Comparison of ENCODE assay signal across 21 cellular contexts in the genomic region with DNA sequence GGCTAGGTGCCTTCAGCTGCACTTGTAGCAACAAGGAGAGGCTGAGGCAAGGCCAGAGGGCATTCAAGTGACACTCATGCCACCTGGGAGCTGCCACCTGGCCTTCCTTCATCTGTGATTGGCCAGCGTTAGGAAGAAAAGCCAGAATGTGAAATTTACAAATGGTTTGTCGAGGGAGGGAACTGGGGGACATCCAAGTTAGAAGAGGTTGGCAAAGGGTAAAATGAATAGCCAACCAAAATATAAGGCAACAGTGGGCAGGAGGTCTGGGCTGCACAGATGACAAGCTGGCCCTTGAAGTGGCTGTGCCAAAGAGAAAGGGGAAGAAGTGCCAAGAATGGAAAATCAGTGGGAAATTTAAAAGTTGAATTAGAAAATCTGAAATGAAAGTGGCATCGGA.
DNase-seq lines count a peak whose midpoint lies in the region; ATAC-seq and TF ChIP-seq lines count a peak whose summit lies in the region.
"Had no signal": no experiment of that assay in that cellular context is flagged by ENCODE, and none has a peak within 500 bp of the region (broad histone marks: within the 10 kb centered on the region; RNA-seq: fewer than 3 reads in every experiment).

No MANE protein-coding gene starts in this region.

- POLR2A ChIA-PET in OCI-LY7 (lab: Charles Lee): interaction anchor here (0.6 to 6.9 kb wide), 17 partner anchors 8 to 100 kb away, joined by 3 to 49 read pairs (median 4); no protein-coding TSS in a partner anchor

- H3K27ac ChIP-seq in OCI-LY7 (ENCODE audit: low read depth, low read length, poor library complexity, severe bottlenecking) (peak overlapping the region; percentile 81), cingulate gyrus (ENCODE audit: low read depth, low read length) (peak overlapping the region; percentile 47)
- H3K27ac ChIP-seq: PC-9, SJCRH30 had no signal

- H3K36me3 ChIP-seq in OCI-LY7 (ENCODE audit: insufficient read depth, low read length): no peaks in the 10 kb centered on the region
- H3K36me3 ChIP-seq: SJCRH30 had no signal

- DNase-seq in G401 (ENCODE audit: low spot score) (peak; percentile 98), NCI-H2029 (lab: John Stamatoyannopoulos, UW) (peak; percentile 89), OCI-LY7 (ENCODE audit: low spot score) (no peak), foreskin fibroblast (no peak)
- DNase-seq in NK-92 treated with Interleukin-12 subunit alpha and Interleukin-12 subunit beta, amount 100 ng/mL, for 24 hours (lab: John Stamatoyannopoulos, UW): no peak
- DNase-seq: 8988T, GDM1, Kasumi-1, NCI-H1105 treated with DMSO at 0.1 percent for 48 hours, NCI-H146, NCI-H1930, NCI-H2227 treated with DMSO at 0.1 percent for 48 hours, NCI-H510A treated with DMSO at 0.1 percent for 48 hours, PC-9, SJCRH30 had no signal

- H3K4me2 ChIP-seq in OCI-LY7 (ENCODE audit: low read length): peak overlapping the region; percentile 84
- H3K4me2 ChIP-seq: PC-9 had no signal

- no peak overlapping the region for H3K4me3 ChIP-seq in OCI-LY7 (ENCODE audit: low read depth, low read length, poor library complexity, severe bottlenecking)
- no peak overlapping the region for H3K4me3 ChIP-seq in foreskin fibroblast (ENCODE audit: low read depth in 1 of 2, low read length in 2 of 2)
- H3K4me3 ChIP-seq: GM12878, PC-9, SJCRH30 had no signal

- intact Hi-C loops in OCI-LY7 (cut with micrococcal nuclease; ENCODE audit: unreplicated experiment): loop anchor here (2.0 to 5.0 kb wide), 4 partner anchors 62 to 222 kb away; a partner anchor contains a TSS

- CTCF ChIA-PET in OCI-LY7 (lab: Charles Lee; ENCODE audit: unreplicated experiment): no interaction called here

- ATAC-seq in GM21619 (IDR thresholded peaks at IDR 0.05; ENCODE audit: unreplicated experiment): no peak
- no peak for ATAC-seq in SK-N-SH treated with all-trans-retinoic acid at 6 μM for 48 hours
- ATAC-seq: GM12878, HepG2, Right ventricle myocardium inferior had no signal

- H3K79me2 ChIP-seq in OCI-LY7 (ENCODE audit: insufficient read depth, low read depth, low read length): peaks cover 98% of the 10 kb centered on the region

- H3K4me1 ChIP-seq in OCI-LY7 (ENCODE audit: insufficient read depth, low read length, poor library complexity, severe bottlenecking): peaks cover 84% of the 10 kb centered on the region

- no peak overlapping the region for H2AFZ ChIP-seq in OCI-LY7 (ENCODE audit: low read length)
- H2AFZ ChIP-seq: PC-9 had no signal

- H3K9me2 ChIP-seq in OCI-LY7 (ENCODE audit: insufficient read depth, low read length): no peaks in the 10 kb centered on the region

- BruUV-seq in OCI-LY7 (replicated peaks; lab: Mats Ljungman, UMichigan): no TSS peak

- H3K9me3 ChIP-seq in OCI-LY7 (ENCODE audit: low read length): no peaks in the 10 kb centered on the region
- H3K9me3 ChIP-seq: SJCRH30 had no signal

- no peaks in the 10 kb centered on the region for H4K20me1 ChIP-seq in OCI-LY7 (ENCODE audit: insufficient read depth, low read length)

- in situ Hi-C loops in G401 (cut with HindIII; ENCODE audit: low sequenced_read_pairs): no loop called here

- TF ChIP-seq CTCF in OCI-LY7 (conservative IDR thresholded peaks at IDR 0.05; ENCODE audit: low read length) (no peak), foreskin fibroblast (IDR thresholded peaks at IDR 0.05; ENCODE audit: low read depth, low read length) (no peak)

TF ChIP-seq in SK-N-SH treated with all-trans-retinoic acid at 6 μM for 48 hours, 23 proteins besides CTCF, POLR2A, EP300 and RAD21:
- TF ChIP-seq ZC3H10 (CRISPR knock-in tag; IDR thresholded peaks at IDR 0.05) (no peak), ZNF8 (CRISPR knock-in tag; IDR thresholded peaks at IDR 0.05) (no peak), SNAI2 (CRISPR knock-in tag; IDR thresholded peaks at IDR 0.05) (no peak), BACH2 (CRISPR knock-in tag; IDR thresholded peaks at IDR 0.05; ENCODE audit: borderline replicate concordance) (no peak), ZNF70 (CRISPR knock-in tag; IDR thresholded peaks at IDR 0.05) (no peak), TOX (CRISPR knock-in tag; IDR thresholded peaks at IDR 0.05; ENCODE audit: borderline replicate concordance) (no peak), PPARA (CRISPR knock-in tag; IDR thresholded peaks at IDR 0.05; ENCODE audit: borderline replicate concordance) (no peak), OSR1 (CRISPR knock-in tag; IDR thresholded peaks at IDR 0.05) (no peak), ZFP3 (CRISPR knock-in tag; IDR thresholded peaks at IDR 0.05) (no peak), CSDC2 (CRISPR knock-in tag; IDR thresholded peaks at IDR 0.05) (no peak), ZFP30 (CRISPR knock-in tag; IDR thresholded peaks at IDR 0.05) (no peak), ESRRG (CRISPR knock-in tag; IDR thresholded peaks at IDR 0.05) (no peak), ISL1 (CRISPR knock-in tag; IDR thresholded peaks at IDR 0.05) (no peak)
- TF ChIP-seq, protein P1, sequence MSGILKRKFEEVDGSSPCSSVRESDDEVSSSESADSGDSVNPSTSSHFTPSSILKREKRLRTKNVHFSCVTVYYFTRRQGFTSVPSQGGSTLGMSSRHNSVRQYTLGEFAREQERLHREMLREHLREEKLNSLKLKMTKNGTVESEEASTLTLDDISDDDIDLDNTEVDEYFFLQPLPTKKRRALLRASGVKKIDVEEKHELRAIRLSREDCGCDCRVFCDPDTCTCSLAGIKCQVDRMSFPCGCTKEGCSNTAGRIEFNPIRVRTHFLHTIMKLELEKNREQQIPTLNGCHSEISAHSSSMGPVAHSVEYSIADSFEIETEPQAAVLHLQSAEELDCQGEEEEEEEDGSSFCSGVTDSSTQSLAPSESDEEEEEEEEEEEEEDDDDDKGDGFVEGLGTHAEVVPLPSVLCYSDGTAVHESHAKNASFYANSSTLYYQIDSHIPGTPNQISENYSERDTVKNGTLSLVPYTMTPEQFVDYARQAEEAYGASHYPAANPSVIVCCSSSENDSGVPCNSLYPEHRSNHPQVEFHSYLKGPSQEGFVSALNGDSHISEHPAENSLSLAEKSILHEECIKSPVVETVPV (CRISPR knock-in tag; IDR thresholded peaks at IDR 0.05): no peak
- TF ChIP-seq, protein P2, sequence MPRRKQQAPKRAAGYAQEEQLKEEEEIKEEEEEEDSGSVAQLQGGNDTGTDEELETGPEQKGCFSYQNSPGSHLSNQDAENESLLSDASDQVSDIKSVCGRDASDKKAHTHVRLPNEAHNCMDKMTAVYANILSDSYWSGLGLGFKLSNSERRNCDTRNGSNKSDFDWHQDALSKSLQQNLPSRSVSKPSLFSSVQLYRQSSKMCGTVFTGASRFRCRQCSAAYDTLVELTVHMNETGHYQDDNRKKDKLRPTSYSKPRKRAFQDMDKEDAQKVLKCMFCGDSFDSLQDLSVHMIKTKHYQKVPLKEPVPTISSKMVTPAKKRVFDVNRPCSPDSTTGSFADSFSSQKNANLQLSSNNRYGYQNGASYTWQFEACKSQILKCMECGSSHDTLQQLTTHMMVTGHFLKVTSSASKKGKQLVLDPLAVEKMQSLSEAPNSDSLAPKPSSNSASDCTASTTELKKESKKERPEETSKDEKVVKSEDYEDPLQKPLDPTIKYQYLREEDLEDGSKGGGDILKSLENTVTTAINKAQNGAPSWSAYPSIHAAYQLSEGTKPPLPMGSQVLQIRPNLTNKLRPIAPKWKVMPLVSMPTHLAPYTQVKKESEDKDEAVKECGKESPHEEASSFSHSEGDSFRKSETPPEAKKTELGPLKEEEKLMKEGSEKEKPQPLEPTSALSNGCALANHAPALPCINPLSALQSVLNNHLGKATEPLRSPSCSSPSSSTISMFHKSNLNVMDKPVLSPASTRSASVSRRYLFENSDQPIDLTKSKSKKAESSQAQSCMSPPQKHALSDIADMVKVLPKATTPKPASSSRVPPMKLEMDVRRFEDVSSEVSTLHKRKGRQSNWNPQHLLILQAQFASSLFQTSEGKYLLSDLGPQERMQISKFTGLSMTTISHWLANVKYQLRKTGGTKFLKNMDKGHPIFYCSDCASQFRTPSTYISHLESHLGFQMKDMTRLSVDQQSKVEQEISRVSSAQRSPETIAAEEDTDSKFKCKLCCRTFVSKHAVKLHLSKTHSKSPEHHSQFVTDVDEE (CRISPR knock-in tag; IDR thresholded peaks at IDR 0.05): no peak
- TF ChIP-seq, protein P3, sequence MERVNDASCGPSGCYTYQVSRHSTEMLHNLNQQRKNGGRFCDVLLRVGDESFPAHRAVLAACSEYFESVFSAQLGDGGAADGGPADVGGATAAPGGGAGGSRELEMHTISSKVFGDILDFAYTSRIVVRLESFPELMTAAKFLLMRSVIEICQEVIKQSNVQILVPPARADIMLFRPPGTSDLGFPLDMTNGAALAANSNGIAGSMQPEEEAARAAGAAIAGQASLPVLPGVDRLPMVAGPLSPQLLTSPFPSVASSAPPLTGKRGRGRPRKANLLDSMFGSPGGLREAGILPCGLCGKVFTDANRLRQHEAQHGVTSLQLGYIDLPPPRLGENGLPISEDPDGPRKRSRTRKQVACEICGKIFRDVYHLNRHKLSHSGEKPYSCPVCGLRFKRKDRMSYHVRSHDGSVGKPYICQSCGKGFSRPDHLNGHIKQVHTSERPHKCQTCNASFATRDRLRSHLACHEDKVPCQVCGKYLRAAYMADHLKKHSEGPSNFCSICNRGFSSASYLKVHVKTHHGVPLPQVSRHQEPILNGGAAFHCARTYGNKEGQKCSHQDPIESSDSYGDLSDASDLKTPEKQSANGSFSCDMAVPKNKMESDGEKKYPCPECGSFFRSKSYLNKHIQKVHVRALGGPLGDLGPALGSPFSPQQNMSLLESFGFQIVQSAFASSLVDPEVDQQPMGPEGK (CRISPR knock-in tag; IDR thresholded peaks at IDR 0.05; ENCODE audit: borderline replicate concordance): no peak
- TF ChIP-seq, protein P4, sequence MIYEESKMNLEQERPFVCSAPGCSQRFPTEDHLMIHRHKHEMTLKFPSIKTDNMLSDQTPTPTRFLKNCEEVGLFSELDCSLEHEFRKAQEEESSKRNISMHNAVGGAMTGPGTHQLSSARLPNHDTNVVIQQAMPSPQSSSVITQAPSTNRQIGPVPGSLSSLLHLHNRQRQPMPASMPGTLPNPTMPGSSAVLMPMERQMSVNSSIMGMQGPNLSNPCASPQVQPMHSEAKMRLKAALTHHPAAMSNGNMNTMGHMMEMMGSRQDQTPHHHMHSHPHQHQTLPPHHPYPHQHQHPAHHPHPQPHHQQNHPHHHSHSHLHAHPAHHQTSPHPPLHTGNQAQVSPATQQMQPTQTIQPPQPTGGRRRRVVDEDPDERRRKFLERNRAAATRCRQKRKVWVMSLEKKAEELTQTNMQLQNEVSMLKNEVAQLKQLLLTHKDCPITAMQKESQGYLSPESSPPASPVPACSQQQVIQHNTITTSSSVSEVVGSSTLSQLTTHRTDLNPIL (CRISPR knock-in tag; IDR thresholded peaks at IDR 0.05; ENCODE audit: low read depth): no peak

Comparison
In these comparisons a context has a peak if more than half of its experiments do, and no peak if none do; other contexts are left out.
1. DNase-seq: peak in G401 (single experiment) and NCI-H2029 (single experiment); none in OCI-LY7 (single experiment), foreskin fibroblast (0 of 2) and NK-92 treated with Interleukin-12 subunit alpha and Interleukin-12 subunit beta, amount 100 ng/mL, for 24 hours (single experiment).